10 cellular contexts compared by ENCODE assay signal in genomic region chr2:201344663-201345366, GRCh38. TPM values are rescaled to one million over a fixed set of nuclear protein-coding genes. Genes with fewer than 3 reads are reported as not detected.
DNase-seq lines count a peak whose midpoint lies in the region; ATAC-seq, FAIRE-seq and TF ChIP-seq lines count a peak whose summit lies in the region.
"Had no signal": no experiment of that assay in that cellular context is flagged by ENCODE, and none has a peak within 500 bp of the region (broad histone marks: within the 10 kb centered on the region; RNA-seq: fewer than 3 reads in every experiment).

No MANE protein-coding gene starts in this region.

- CTCF ChIA-PET in GM12878 (lab: Yijun Ruan, JAX) = interaction anchor here (0.5 to 2.2 kb wide), 3 partner anchors 9 to 272 kb away, joined by 3 to 12 read pairs (median 4); no protein-coding TSS in a partner anchor

- 0% methylated on average over 1 of the region's 1 CpG for WGBS in GM12878 (ENCODE audit: insufficient coverage, insufficient replicate concordance, low lambda C conversion rate, missing lambda C conversion rate)
- 38 to 68% (median 57%) methylated on average over 1 of the region's 1 CpG for WGBS in spleen, 5 donors

- H3K36me3 ChIP-seq in GM12878 (ENCODE audit: control insufficient read depth in 2 of 2, insufficient read depth in 2 of 2, low read length in 1 of 2) (no peaks in the 10 kb centered on the region), spleen (peaks cover 0 to 49% (median 2%) of the 10 kb centered on the region in 6 donors)

- H3K4me1 ChIP-seq in GM12878 (ENCODE audit: control insufficient read depth, insufficient read depth, low read length) (no peaks in the 10 kb centered on the region), spleen (no peaks in the 10 kb centered on the region)

- H3K79me2 ChIP-seq in GM12878 (ENCODE audit: control insufficient read depth, insufficient read depth, low read length) = no peaks in the 10 kb centered on the region

- H3K4me3 ChIP-seq in GM12864 (ENCODE audit: low read depth, low read length) (no peak overlapping the region), GM12878 (no peak overlapping the region), spleen (no peak overlapping the region)

- H3K9me3 ChIP-seq in GM12878 (replicated peaks; ENCODE audit: control insufficient read depth, insufficient read depth, low read length) = no peaks in the 10 kb centered on the region; the same call in 2 of the 3 replicates
- H3K9me3 ChIP-seq in spleen = peaks cover 0 to 7% (median 0%) of the 10 kb centered on the region in 8 donors

- H2AFZ ChIP-seq in GM12878 (ENCODE audit: control insufficient read depth, low read depth, low read length) = no peak overlapping the region

- intact Hi-C loops in GM12878 (cut with micrococcal nuclease; ENCODE audit: unreplicated experiment) (no loop called here), head of caudate nucleus (cut with DNase I) (no loop called here), spleen (cut with DNase I; ENCODE audit: low total_unique reads) (no loop called here)

- H3K4me2 ChIP-seq in GM12878 (ENCODE audit: control insufficient read depth, insufficient read depth) = no peak overlapping the region

- no peaks in the 10 kb centered on the region for H4K20me1 ChIP-seq in GM12878 (ENCODE audit: control insufficient read depth, insufficient read depth)

- ATAC-seq in GM21381 (IDR thresholded peaks at IDR 0.05; ENCODE audit: unreplicated experiment) (peak; percentile 74), HG03159 (IDR thresholded peaks at IDR 0.05; ENCODE audit: unreplicated experiment) (peak; percentile 91), GM12878 (peak; percentile 85)

- no peak overlapping the region for H3K27ac ChIP-seq in GM12878 (ENCODE audit: control insufficient read depth, insufficient read depth)
- H3K27ac ChIP-seq in spleen = no peak overlapping the region

- no TSS peak for BruUV-seq in GM12878 (replicated peaks; lab: Mats Ljungman, UMichigan)

- SMC1A ChIA-PET in GM12878 (lab: Charles Lee; ENCODE audit: uncharacterized antibody, unreplicated experiment) = interaction anchor here (0.6 to 2.0 kb wide), 5 partner anchors 17 to 439 kb away, joined by 3 to 4 read pairs (median 3); no protein-coding TSS in a partner anchor

- TF ChIP-seq CTCF in GM12864 (IDR thresholded peaks at IDR 0.05; ENCODE audit: low read depth, low read length, missing control alignments) = peak; percentile 56
- peak; percentile 18 to 37 (median 18); a peak in 4 of 6 replicates for TF ChIP-seq CTCF in GM12878 (IDR thresholded peaks at IDR 0.05 in 2 of 3, conservative IDR thresholded peaks at IDR 0.05 in 1 of 3; ENCODE audit: control insufficient read depth in 2 of 3, extremely low read depth in 1 of 3, insufficient read depth in 1 of 3, low read depth in 3 of 3, low read length in 3 of 3)
- no peak for TF ChIP-seq CTCF in spleen (IDR thresholded peaks at IDR 0.05 in 8 of 11, conservative IDR thresholded peaks at IDR 0.05 in 3 of 11)

- in situ Hi-C loops in GM12878 (cut with MboI) = no loop called here

- POLR2A ChIA-PET in GM12878 (lab: Charles Lee) = interaction anchor here (0.6 kb wide), 1 partner anchor 98 kb away, joined by 3 read pairs; no protein-coding TSS in a partner anchor

- peak; percentile 59 for FAIRE-seq in GM12878 (lab: Jason Lieb, UNC)
- FAIRE-seq: frontal cortex had no signal

- TF ChIP-seq RAD21 in GM12878 (IDR thresholded peaks at IDR 0.05; ENCODE audit: insufficient read depth, low read depth, low read length) = peak; percentile 47

- TF ChIP-seq POLR2A in GM12878 (IDR thresholded peaks at IDR 0.05; ENCODE audit: low read depth, low read length) = no peak
- no peak for TF ChIP-seq POLR2A in spleen (IDR thresholded peaks at IDR 0.05)

- H3K9ac ChIP-seq in GM12878 (ENCODE audit: control insufficient read depth, insufficient read depth, low read length) = no peak overlapping the region

- H3K27me3 ChIP-seq in GM12878 (replicated peaks in 1 of 2; ENCODE audit: control insufficient read depth in 2 of 2, insufficient read depth in 2 of 2, low read length in 1 of 2) = no peaks in the 10 kb centered on the region
- H3K27me3 ChIP-seq in spleen (replicated peaks in 1 of 7) = no peaks in the 10 kb centered on the region

- TF ChIP-seq EP300 in GM12878 (IDR thresholded peaks at IDR 0.05; ENCODE audit: borderline replicate concordance in 1 of 2, control insufficient read depth in 1 of 2, low read depth in 2 of 2, low read length in 2 of 2) = no peak

- RAD21 ChIA-PET in GM12878 (lab: Charles Lee; ENCODE audit: unreplicated experiment) = no interaction called here

- DNase-seq in GM12864 (ENCODE audit: low read depth) (no peak), GM12878 (ENCODE audit: low read depth, low spot score) (peak; percentile 16), head of caudate nucleus (no peak), spleen (no peak), NCI-H187 (lab: John Stamatoyannopoulos, UW) (no peak)
- no peak for DNase-seq in activated CD4-positive, CD25-positive, alpha-beta regulatory T cell treated with anti-CD3 and anti-CD28 coated beads, Interleukin-2, amount 50 U/mL, for 72 hours
- DNase-seq: KG1 had no signal

TF ChIP-seq in GM12878, 131 proteins besides CTCF, POLR2A, EP300 and RAD21:
- TF ChIP-seq CBFB (IDR thresholded peaks at IDR 0.05; ENCODE audit: low read depth) (no peak), FOXK2 (IDR thresholded peaks at IDR 0.05) (no peak), SPI1 (IDR thresholded peaks at IDR 0.05; ENCODE audit: borderline replicate concordance, insufficient read depth, low read depth, low read length) (peak; percentile 45; the same call in 1 of the 2 replicates), NR2F1 (conservative IDR thresholded peaks at IDR 0.05) (peak; percentile 51)
TF ChIP-seq in GM12878: peak in this region for 2.

RNA-seq across cellular contexts. Expression of gene FLACC1, which starts 12.3 kb away (rescaled TPM):
- total RNA-seq in GM12878 (2013; cell fraction: nucleolus; rRNA removed) = 0.31 and 0.78 TPM in 2 replicates
- total RNA-seq in GM12878 (2014; rRNA removed) (0.28 and 0.38 TPM in 2 replicates), GM12878 (2014; rRNA removed; fragmentation: Illumina TruSeq; extraction: Trizol) (0.36 and 0.37 TPM in 2 replicates), GM12878 (2021) (0.29 and 0.54 TPM in 2 replicates), spleen (1 to 10 TPM; 2.0 to 5.7 (median 3.7) TPM)
- polyA plus RNA-seq in GM12878 (2011; ENCODE audit: low read depth) = not detected
- polyA plus RNA-seq in GM12878 (2011; rRNA removed) (0.08 and 0.13 TPM in 2 replicates), GM12878 (2014; fragmentation: Illumina TruSeq; extraction: Trizol) (0.32 and 0.47 TPM in 2 replicates), GM12878 (2014; fragmentation: Nextera tagmentation; extraction: Ambion mirVana) (under 1 TPM; 0.14 to 0.16 TPM), GM12878 (2014; rRNA removed) (0.27 and 0.32 TPM in 2 replicates), GM12878 (2016; fragmentation: Nextera tagmentation; extraction: Ambion mirVana) (not detected), spleen (under 1 TPM; 0.30 to 0.50 (median 0.32) TPM)
- 0.10 TPM in 2 replicates for polyA plus RNA-seq in GM12878 (2011; cell fraction: cytosol; rRNA removed)
- 0.19 and 0.28 TPM in 2 replicates for polyA plus RNA-seq in GM12878 (2011; cell fraction: nucleus; rRNA removed)
- not detected in 2 replicates for polyA plus RNA-seq in GM12878 (2012)
- polyA minus RNA-seq in GM12878 (2011; rRNA and poly(A)+ RNA removed) = 0.44 TPM in 1 of 2 replicates, not detected in the other
- not detected in 2 replicates for polyA minus RNA-seq in GM12878 (2011; cell fraction: cytosol; rRNA and poly(A)+ RNA removed)
- polyA minus RNA-seq in GM12878 (2011; cell fraction: nucleus; rRNA and poly(A)+ RNA removed) = 0.24 TPM in 1 of 2 replicates, not detected in the other

Comparison
In these comparisons a context has a peak if more than half of its experiments do, and no peak if none do; other contexts are left out.
1. CTCF ChIP-seq: peak in GM12864 (single experiment) and GM12878 (3 of 3); none in spleen (0 of 11).
2. Peak in every context shown above with its lines, with median percentiles within 50 percentile points of each other: ATAC-seq.